Comparison of ENCODE assay signal across 1 cellular context in the genomic region with DNA sequence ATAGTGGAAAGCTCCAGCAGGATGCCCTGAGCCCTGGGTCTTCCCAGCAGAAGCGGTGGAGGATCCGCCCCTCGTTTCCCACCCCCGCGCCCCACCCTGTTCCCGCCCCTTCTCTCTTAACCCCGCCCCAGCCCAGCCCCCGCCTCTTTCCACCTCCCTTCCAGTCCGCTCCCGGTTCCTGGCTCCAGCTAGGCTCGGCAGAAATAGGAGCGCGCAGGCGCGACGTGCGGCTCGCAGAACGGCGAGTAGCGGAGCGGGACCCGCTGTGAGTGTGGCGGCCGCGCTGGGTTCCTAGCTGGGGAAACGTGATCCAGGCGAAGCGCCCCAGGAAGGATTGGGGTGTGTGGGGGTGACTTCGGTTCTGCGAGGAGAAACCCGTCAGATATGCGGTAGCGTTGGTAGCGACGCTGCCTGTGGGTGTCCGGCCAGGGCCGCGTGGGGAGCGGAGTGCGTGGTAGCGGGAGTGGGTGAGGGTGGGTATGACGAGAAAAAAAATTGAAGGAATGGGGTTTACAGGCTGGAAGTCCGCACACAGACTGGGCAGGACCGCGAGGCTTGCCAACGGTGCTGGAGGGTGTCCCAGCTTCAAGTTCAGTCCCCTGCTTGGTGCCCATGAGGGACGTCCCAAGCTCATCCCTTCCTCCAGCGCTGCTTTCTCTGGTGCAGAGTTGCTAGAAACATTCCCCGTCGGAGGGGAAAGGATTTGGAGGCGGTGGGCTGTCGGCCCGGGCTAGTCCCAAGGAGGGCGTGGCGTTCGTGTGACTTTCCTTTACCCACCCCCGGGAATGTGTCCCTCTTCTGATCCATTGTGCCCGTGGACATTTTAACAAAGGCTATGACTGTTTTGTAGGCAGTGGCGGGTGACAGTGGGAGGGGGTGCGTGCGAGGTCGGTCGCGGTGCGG.
TF ChIP-seq lines count a peak whose summit lies in the region.

A gene (plus strand): TSS at position 234 of the 903 bp plus-strand sequence. CDS start 56,886 bp downstream, outside the sequence.

TF ChIP-seq in HepG2, 621 proteins besides CTCF, POLR2A, EP300 and RAD21 (continued from another document):
- peak; percentile 40; the same call in 1 of the 2 replicates for TF ChIP-seq ZFY (CRISPR knock-in tag; IDR thresholded peaks at IDR 0.05)
- TF ChIP-seq ELF1 (CRISPR knock-in tag; IDR thresholded peaks at IDR 0.05), result no peak
- TF ChIP-seq, protein P1, sequence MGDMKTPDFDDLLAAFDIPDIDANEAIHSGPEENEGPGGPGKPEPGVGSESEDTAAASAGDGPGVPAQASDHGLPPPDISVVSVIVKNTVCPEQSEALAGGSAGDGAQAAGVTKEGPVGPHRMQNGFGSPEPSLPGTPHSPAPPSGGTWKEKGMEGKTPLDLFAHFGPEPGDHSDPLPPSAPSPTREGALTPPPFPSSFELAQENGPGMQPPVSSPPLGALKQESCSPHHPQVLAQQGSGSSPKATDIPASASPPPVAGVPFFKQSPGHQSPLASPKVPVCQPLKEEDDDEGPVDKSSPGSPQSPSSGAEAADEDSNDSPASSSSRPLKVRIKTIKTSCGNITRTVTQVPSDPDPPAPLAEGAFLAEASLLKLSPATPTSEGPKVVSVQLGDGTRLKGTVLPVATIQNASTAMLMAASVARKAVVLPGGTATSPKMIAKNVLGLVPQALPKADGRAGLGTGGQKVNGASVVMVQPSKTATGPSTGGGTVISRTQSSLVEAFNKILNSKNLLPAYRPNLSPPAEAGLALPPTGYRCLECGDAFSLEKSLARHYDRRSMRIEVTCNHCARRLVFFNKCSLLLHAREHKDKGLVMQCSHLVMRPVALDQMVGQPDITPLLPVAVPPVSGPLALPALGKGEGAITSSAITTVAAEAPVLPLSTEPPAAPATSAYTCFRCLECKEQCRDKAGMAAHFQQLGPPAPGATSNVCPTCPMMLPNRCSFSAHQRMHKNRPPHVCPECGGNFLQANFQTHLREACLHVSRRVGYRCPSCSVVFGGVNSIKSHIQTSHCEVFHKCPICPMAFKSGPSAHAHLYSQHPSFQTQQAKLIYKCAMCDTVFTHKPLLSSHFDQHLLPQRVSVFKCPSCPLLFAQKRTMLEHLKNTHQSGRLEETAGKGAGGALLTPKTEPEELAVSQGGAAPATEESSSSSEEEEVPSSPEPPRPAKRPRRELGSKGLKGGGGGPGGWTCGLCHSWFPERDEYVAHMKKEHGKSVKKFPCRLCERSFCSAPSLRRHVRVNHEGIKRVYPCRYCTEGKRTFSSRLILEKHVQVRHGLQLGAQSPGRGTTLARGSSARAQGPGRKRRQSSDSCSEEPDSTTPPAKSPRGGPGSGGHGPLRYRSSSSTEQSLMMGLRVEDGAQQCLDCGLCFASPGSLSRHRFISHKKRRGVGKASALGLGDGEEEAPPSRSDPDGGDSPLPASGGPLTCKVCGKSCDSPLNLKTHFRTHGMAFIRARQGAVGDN (CRISPR knock-in tag; IDR thresholded peaks at IDR 0.05), result peak; percentile 73
- TF ChIP-seq PHF20 (CRISPR knock-in tag; IDR thresholded peaks at IDR 0.05), result 0 out of 2 replicates have a peak, but pooled peaks have one; percentile 27
- TF ChIP-seq, protein P2, sequence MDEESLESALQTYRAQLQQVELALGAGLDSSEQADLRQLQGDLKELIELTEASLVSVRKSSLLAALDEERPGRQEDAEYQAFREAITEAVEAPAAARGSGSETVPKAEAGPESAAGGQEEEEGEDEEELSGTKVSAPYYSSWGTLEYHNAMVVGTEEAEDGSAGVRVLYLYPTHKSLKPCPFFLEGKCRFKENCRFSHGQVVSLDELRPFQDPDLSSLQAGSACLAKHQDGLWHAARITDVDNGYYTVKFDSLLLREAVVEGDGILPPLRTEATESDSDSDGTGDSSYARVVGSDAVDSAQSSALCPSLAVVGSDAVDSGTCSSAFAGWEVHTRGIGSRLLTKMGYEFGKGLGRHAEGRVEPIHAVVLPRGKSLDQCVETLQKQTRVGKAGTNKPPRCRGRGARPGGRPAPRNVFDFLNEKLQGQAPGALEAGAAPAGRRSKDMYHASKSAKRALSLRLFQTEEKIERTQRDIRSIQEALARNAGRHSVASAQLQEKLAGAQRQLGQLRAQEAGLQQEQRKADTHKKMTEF (CRISPR knock-in tag; IDR thresholded peaks at IDR 0.05), result 0 out of 2 replicates have a peak, but pooled peaks have one; percentile 14
- peak; percentile 40 for TF ChIP-seq SALL1 (CRISPR knock-in tag; IDR thresholded peaks at IDR 0.05)
- TF ChIP-seq, protein P3, sequence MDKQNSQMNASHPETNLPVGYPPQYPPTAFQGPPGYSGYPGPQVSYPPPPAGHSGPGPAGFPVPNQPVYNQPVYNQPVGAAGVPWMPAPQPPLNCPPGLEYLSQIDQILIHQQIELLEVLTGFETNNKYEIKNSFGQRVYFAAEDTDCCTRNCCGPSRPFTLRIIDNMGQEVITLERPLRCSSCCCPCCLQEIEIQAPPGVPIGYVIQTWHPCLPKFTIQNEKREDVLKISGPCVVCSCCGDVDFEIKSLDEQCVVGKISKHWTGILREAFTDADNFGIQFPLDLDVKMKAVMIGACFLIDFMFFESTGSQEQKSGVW (CRISPR knock-in tag; IDR thresholded peaks at IDR 0.05; ENCODE audit: borderline replicate concordance), result no peak
- TF ChIP-seq LCORL (IDR thresholded peaks at IDR 0.05), result no peak
- TF ChIP-seq LCORL (CRISPR knock-in tag; IDR thresholded peaks at IDR 0.05), result no peak
- TF ChIP-seq, protein P4, sequence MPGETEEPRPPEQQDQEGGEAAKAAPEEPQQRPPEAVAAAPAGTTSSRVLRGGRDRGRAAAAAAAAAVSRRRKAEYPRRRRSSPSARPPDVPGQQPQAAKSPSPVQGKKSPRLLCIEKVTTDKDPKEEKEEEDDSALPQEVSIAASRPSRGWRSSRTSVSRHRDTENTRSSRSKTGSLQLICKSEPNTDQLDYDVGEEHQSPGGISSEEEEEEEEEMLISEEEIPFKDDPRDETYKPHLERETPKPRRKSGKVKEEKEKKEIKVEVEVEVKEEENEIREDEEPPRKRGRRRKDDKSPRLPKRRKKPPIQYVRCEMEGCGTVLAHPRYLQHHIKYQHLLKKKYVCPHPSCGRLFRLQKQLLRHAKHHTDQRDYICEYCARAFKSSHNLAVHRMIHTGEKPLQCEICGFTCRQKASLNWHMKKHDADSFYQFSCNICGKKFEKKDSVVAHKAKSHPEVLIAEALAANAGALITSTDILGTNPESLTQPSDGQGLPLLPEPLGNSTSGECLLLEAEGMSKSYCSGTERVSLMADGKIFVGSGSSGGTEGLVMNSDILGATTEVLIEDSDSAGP (CRISPR knock-in tag; IDR thresholded peaks at IDR 0.05; ENCODE audit: borderline replicate concordance), result 0 out of 2 replicates have a peak, but pooled peaks have one; percentile 36
- no peak for TF ChIP-seq FOSL2 (CRISPR knock-in tag; IDR thresholded peaks at IDR 0.05)
- TF ChIP-seq POLR2AphosphoS5 (IDR thresholded peaks at IDR 0.05; ENCODE audit: low read depth, low read length), result peak; percentile 64
